Comparison of ENCODE assay signal across 8 cellular contexts in genomic region chr3:39177708-39178332, GRCh38. TPM values are rescaled to one million over a fixed set of nuclear protein-coding genes. Genes with fewer than 3 reads are reported as not detected.
DNase-seq lines count a peak whose midpoint lies in the region; ATAC-seq and TF ChIP-seq lines count a peak whose summit lies in the region.

No MANE protein-coding gene starts in this region.

- H3K9ac ChIP-seq in H9 (ENCODE audit: extremely low read depth, insufficient read length, low read length): no peak overlapping the region

- H3K23me2 ChIP-seq in H9 (ENCODE audit: insufficient read length, low read depth, low read length, poor library complexity, severe bottlenecking): peaks cover 7% of the 10 kb centered on the region

- H3K56ac ChIP-seq in H9 (ENCODE audit: insufficient read length, low read depth, low read length): no peak overlapping the region

- no peak overlapping the region for H3T11ph ChIP-seq in H9 (ENCODE audit: low read length)

- no peaks in the 10 kb centered on the region for H4K20me1 ChIP-seq in H9 (ENCODE audit: control insufficient read depth, insufficient read depth, insufficient read length)

- H2BK5ac ChIP-seq in H9 (ENCODE audit: insufficient read length, low read length): no peak overlapping the region

- H3K14ac ChIP-seq in H9 (ENCODE audit: insufficient read depth, low read length): 0 out of 2 replicates have a peak overlapping the region, but pooled peaks have one; percentile 62

- no peak overlapping the region for H4K8ac ChIP-seq in H9 (replicated peaks; ENCODE audit: insufficient read length, low read depth, low read length)

- no peaks in the 10 kb centered on the region for H3K36me3 Mint-ChIP-seq in H9 (ENCODE audit: insufficient read depth in 1 of 3, low read depth in 3 of 3)

- peaks cover 24% of the 10 kb centered on the region for H3K27me3 Mint-ChIP-seq in H9 (ENCODE audit: low read depth)

- intact Hi-C loops in left lung (cut with DNase I): no loop called here

- no peak overlapping the region for H2AFZ ChIP-seq in H9 (ENCODE audit: low read length)

- H3K9me3 Mint-ChIP-seq in H9: peaks cover 6 to 7% of the 10 kb centered on the region in 2 experiments

- no CpG with 5 or more reads among the region's 32 CpGs for WGBS in H9 (ENCODE audit: extremely low coverage, insufficient read length, low lambda C conversion rate)

- DNase-seq in DMS114 treated with DMSO at 0.1 percent for 48 hours (lab: John Stamatoyannopoulos, UW; ENCODE audit: unreplicated experiment) (peak; percentile 47), H9 (peak; percentile 90), NCI-H460 (ENCODE audit: extremely low read depth, low read depth) (peak; percentile 75), dermis blood vessel endothelial cell (peak; percentile 98), left lung (peak; percentile 91 to 96)
- DNase-seq in activated CD4-positive, alpha-beta T cell treated with anti-CD3 and anti-CD28 coated beads, Interleukin-2, amount 50 U/mL, for 24 hours (ENCODE audit: low read depth in 1 of 2, low spot score in 1 of 2): peak; percentile 38 to 62
- DNase-seq in stimulated activated CD4-positive, alpha-beta T cell treated with anti-CD3 and anti-CD28 coated beads, Interleukin-1b, Interleukin-23, amount 100 ng/mL, for 48 hours: peak; percentile 72

- H3K4me1 ChIP-seq in H9 (ENCODE audit: insufficient read depth, low read length) (peaks cover 12% of the 10 kb centered on the region; the same call in 1 of the 2 replicates), left lung (peaks cover 18 to 63% of the 10 kb centered on the region in 2 donors)

- no peak overlapping the region for H4K5ac ChIP-seq in H9 (ENCODE audit: insufficient read length, low read depth, low read length)

- H4K91ac ChIP-seq in H9 (ENCODE audit: insufficient read length, low read depth, low read length): no peak overlapping the region

- TF ChIP-seq CTCF in H9 (conservative IDR thresholded peaks at IDR 0.05) (no peak), left lung (IDR thresholded peaks at IDR 0.05) (no peak)

- H3K27ac ChIP-seq in H9 (ENCODE audit: insufficient read length, low read depth, low read length): no peak overlapping the region
- peak overlapping the region; percentile 89 to 92 for H3K27ac ChIP-seq in left lung

- no peaks in the 10 kb centered on the region for H3K36me3 ChIP-seq in left lung

- peak overlapping the region; percentile 26 to 37 for H3K4me3 ChIP-seq in left lung

- H3K4me2 ChIP-seq in H9 (ENCODE audit: insufficient read depth, insufficient read length, low read length): peak overlapping the region; percentile 62

- H2BK20ac ChIP-seq in H9 (ENCODE audit: low read depth, low read length, poor library complexity, severe bottlenecking): no peak overlapping the region

- ATAC-seq in left lung: peak; percentile 71
- ATAC-seq in HG02571 (IDR thresholded peaks at IDR 0.05; ENCODE audit: unreplicated experiment): no peak

- no peak overlapping the region for H2BK12ac ChIP-seq in H9 (ENCODE audit: insufficient read length, low read depth, low read length)

- H3K79me2 ChIP-seq in H9 (ENCODE audit: insufficient read depth, low read length): no peaks in the 10 kb centered on the region

- no peak overlapping the region for H3K23ac ChIP-seq in H9 (ENCODE audit: insufficient read length, low read depth, low read length)

- H2BK15ac ChIP-seq in H9 (ENCODE audit: low read depth, low read length): no peak overlapping the region

- H3K4me1 Mint-ChIP-seq in H9: peaks cover 37 to 45% of the 10 kb centered on the region in 2 experiments

- no peaks in the 10 kb centered on the region for H3K79me1 ChIP-seq in H9 (ENCODE audit: insufficient read depth, low read depth, low read length, poor library complexity, severe bottlenecking)

- no peak overlapping the region for H2AK5ac ChIP-seq in H9 (ENCODE audit: insufficient read length, low read length)

- H3K18ac ChIP-seq in H9 (ENCODE audit: insufficient read length, low read depth, low read length): peak overlapping the region; percentile 51

- H3K27ac Mint-ChIP-seq in H9: peak overlapping the region; percentile 16 to 97 (median 91); a peak in 5 of 7 replicates

- H3K27me3 ChIP-seq in H9 (ENCODE audit: insufficient read depth, low read length) (no peaks in the 10 kb centered on the region; the same call in none of the 2 replicates), left lung (no peaks in the 10 kb centered on the region)

- H3K9me3 ChIP-seq in H9 (ENCODE audit: control insufficient read depth, low read depth, low read length) (no peaks in the 10 kb centered on the region), left lung (no peaks in the 10 kb centered on the region)

- H2BK120ac ChIP-seq in H9 (ENCODE audit: low read depth, low read length, poor library complexity, severe bottlenecking): no peak overlapping the region

- H3K4ac ChIP-seq in H9 (ENCODE audit: low read depth, low read length): no peak overlapping the region

- peak overlapping the region; percentile 71 to 77 for H3K4me3 Mint-ChIP-seq in H9

RNA-seq across cellular contexts. Expression of gene XIRP1, which starts 14.6 kb away (rescaled TPM):
- not detected in 2 replicates for total RNA-seq in H9 (2021)
- total RNA-seq in NCI-H460 (2014; rRNA removed; shearing (Covaris generic)): not detected in 2 replicates
- polyA plus RNA-seq in NCI-H460 (2014; cell fraction: nucleus; rRNA removed): not detected in 2 replicates
- total RNA-seq in dermis blood vessel endothelial cell: not detected in 2 replicates
- under 1 TPM; 0.09 to 0.18 TPM for total RNA-seq in left lung

RNA-seq across cellular contexts. Expression of gene CSRNP1, which starts 24.4 kb away (rescaled TPM):
- total RNA-seq in H9 (2021): 8.2 and 8.5 TPM in 2 replicates
- 7.6 and 8.6 TPM in 2 replicates for total RNA-seq in NCI-H460 (2014; rRNA removed; shearing (Covaris generic))
- polyA plus RNA-seq in NCI-H460 (2014; cell fraction: nucleus; rRNA removed): 5.8 and 7.1 TPM in 2 replicates
- 9.2 and 15.1 TPM in 2 replicates for total RNA-seq in dermis blood vessel endothelial cell
- total RNA-seq in left lung: 10 to 100 TPM; 24.1 to 33.7 TPM

Comparison
In these comparisons a context has a peak if more than half of its experiments do, and no peak if none do; other contexts are left out.
1. DNase-seq: peak in every context shown above with its lines; median percentile 98 in dermis blood vessel endothelial cell; 94 in left lung; 90 in H9; 75 in NCI-H460; 72 in stimulated activated CD4-positive, alpha-beta T cell treated with anti-CD3 and anti-CD28 coated beads, Interleukin-1b, Interleukin-23, amount 100 ng/mL, for 48 hours; 50 in activated CD4-positive, alpha-beta T cell treated with anti-CD3 and anti-CD28 coated beads, Interleukin-2, amount 50 U/mL, for 24 hours; 47 in DMS114 treated with DMSO at 0.1 percent for 48 hours.